Comparison of ENCODE assay signal across 36 cellular contexts in the genomic region with DNA sequence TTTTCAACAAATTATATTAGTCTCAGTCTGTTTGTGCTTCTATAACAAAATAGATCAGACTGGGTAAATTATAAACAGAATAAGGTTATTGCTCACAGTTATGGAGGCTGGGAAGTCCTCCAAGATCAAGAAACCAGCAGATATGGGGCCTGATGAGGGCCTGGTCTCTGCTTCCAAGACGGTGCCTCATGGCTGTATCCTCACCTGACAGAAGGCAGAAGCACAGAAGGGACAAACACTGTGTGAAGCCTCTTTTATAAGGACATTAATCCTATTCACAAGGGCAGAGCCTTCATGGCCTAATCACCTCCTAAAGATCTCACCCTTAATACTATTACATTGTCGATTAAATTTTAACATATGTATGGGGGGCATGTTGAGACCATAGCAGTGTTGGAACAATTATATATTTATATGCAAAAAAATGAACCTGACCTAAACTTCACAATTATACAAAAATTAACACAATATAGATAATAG. TPM values are rescaled to one million over a fixed set of nuclear protein-coding genes. Genes with fewer than 3 reads are reported as not detected.
"Had no signal": no experiment of that assay in that cellular context is flagged by ENCODE, and none has a peak within 500 bp of the region (broad histone marks: within the 10 kb centered on the region; RNA-seq: fewer than 3 reads in every experiment).

No MANE protein-coding gene starts in this region.

- H3K9me3 ChIP-seq: ascending aorta, SJSA1, SK-N-SH had no signal

- H3K4me1 Mint-ChIP-seq: activated CD4-positive, alpha-beta T cell treated with anti-CD3 and anti-CD28 coated beads, Interleukin-2, amount 10 ng/mL, durations not matched to agents 24 days and 14 days; activated naive CD4-positive, alpha-beta T cell treated with anti-CD3 and anti-CD28 coated beads, Interleukin-2, amount 50 U/mL, for 24 hours; activated naive CD8-positive, alpha-beta T cell treated with anti-CD3 and anti-CD28 coated beads, Interleukin-2, amount 10 ng/mL, durations not matched to agents 7 days and 5 days; activated T-helper 17 cell treated with anti-CD3 and anti-CD28 coated beads, Interleukin-2, amount 50 U/mL, for 72 hours had no signal

- DNase-seq: activated CD4-positive, alpha-beta T cell treated with anti-CD3 and anti-CD28 coated beads, Interleukin-2, amount 10 ng/mL, durations not matched to agents 24 days and 14 days; activated CD4-positive, alpha-beta T cell treated with anti-CD3 and anti-CD28 coated beads, Interleukin-2, amount 50 U/mL, for 4 hours; activated CD8-positive, alpha-beta T cell treated with anti-CD3 and anti-CD28 coated beads for 36 hours; activated gamma-delta T cell; activated naive CD4-positive, alpha-beta T cell treated with Interleukin-2 at 50 U/mL for 16 hours; activated naive CD8-positive, alpha-beta T cell treated with anti-CD3 and anti-CD28 coated beads, Interleukin-2, amount 10 ng/mL, durations not matched to agents 7 days and 5 days; activated T-cell treated with anti-CD3 and anti-CD28 coated beads, Interleukin-2, amount 50 U/mL, for 1 hour; activated T-cell treated with anti-CD3 and anti-CD28 coated beads, Interleukin-2, amount 50 U/mL, for 72 hours; amygdala; Karpas-422; KBM-7; NCI-H1105; NCI-H1417 treated with DMSO at 0.1 percent for 48 hours; NCI-H1930; NCI-H2081 treated with DMSO at 0.1 percent for 48 hours; NCI-H226; NCI-H446 treated with DMSO at 0.1 percent for 48 hours; NCI-H524; NCI-H69; NK-92 treated with Interleukin-12 subunit alpha and Interleukin-12 subunit beta, amount 100 ng/mL, for 24 hours; PC-3; Peyer's patch; RPMI8226; SHP77 treated with DMSO at 0.1 percent for 48 hours; SK-N-SH; T-helper 1 cell; T1000 had no signal

- ATAC-seq: activated CD8-positive, alpha-beta T cell treated with anti-CD3 and anti-CD28 coated beads for 36 hours; activated T-cell treated with anti-CD3 and anti-CD28 coated beads, Interleukin-2, amount 50 U/mL, for 72 hours; activated T-helper 17 cell treated with anti-CD3 and anti-CD28 coated beads, Interleukin-2, amount 50 U/mL, for 72 hours; PC-3 had no signal

- H3K27me3 Mint-ChIP-seq: activated naive CD4-positive, alpha-beta T cell treated with anti-CD3 and anti-CD28 coated beads, Interleukin-2, amount 50 U/mL, for 24 hours had no signal

- H3K27me3 ChIP-seq: ascending aorta, Peyer's patch had no signal

- H3K4me3 ChIP-seq: ascending aorta, cardiac muscle cell, Peyer's patch, SJSA1 had no signal

- H3K27ac ChIP-seq: ascending aorta, cardiac muscle cell, Peyer's patch, SJSA1 had no signal

- H3K9me3 Mint-ChIP-seq: activated CD4-positive, alpha-beta T cell treated with anti-CD3 and anti-CD28 coated beads, Interleukin-2, amount 10 ng/mL, durations not matched to agents 24 days and 14 days; activated CD8-positive, alpha-beta T cell treated with anti-CD3 and anti-CD28 coated beads for 36 hours; activated naive CD4-positive, alpha-beta T cell treated with anti-CD3 and anti-CD28 coated beads, Interleukin-2, amount 50 U/mL, for 24 hours; activated naive CD8-positive, alpha-beta T cell treated with anti-CD3 and anti-CD28 coated beads, Interleukin-2, amount 10 ng/mL, durations not matched to agents 7 days and 5 days; activated T-cell treated with anti-CD3 and anti-CD28 coated beads, Interleukin-2, amount 50 U/mL, for 72 hours; activated T-helper 17 cell treated with anti-CD3 and anti-CD28 coated beads, Interleukin-2, amount 50 U/mL, for 72 hours had no signal

- H3K9ac ChIP-seq: SK-N-SH had no signal

- H3K27ac Mint-ChIP-seq: activated CD4-positive, alpha-beta T cell treated with anti-CD3 and anti-CD28 coated beads, Interleukin-2, amount 10 ng/mL, durations not matched to agents 24 days and 14 days; activated CD8-positive, alpha-beta T cell treated with anti-CD3 and anti-CD28 coated beads for 36 hours; activated naive CD4-positive, alpha-beta T cell treated with anti-CD3 and anti-CD28 coated beads, Interleukin-2, amount 50 U/mL, for 24 hours; activated naive CD8-positive, alpha-beta T cell treated with anti-CD3 and anti-CD28 coated beads, Interleukin-2, amount 10 ng/mL, durations not matched to agents 7 days and 5 days; activated T-cell treated with anti-CD3 and anti-CD28 coated beads, Interleukin-2, amount 50 U/mL, for 72 hours; activated T-helper 17 cell treated with anti-CD3 and anti-CD28 coated beads, Interleukin-2, amount 50 U/mL, for 72 hours had no signal

- H3K4me1 ChIP-seq: ascending aorta, Peyer's patch, SJSA1 had no signal

- H3K4me3 Mint-ChIP-seq: activated CD4-positive, alpha-beta T cell treated with anti-CD3 and anti-CD28 coated beads, Interleukin-2, amount 10 ng/mL, durations not matched to agents 24 days and 14 days; activated CD8-positive, alpha-beta T cell treated with anti-CD3 and anti-CD28 coated beads for 36 hours; activated naive CD4-positive, alpha-beta T cell treated with anti-CD3 and anti-CD28 coated beads, Interleukin-2, amount 50 U/mL, for 24 hours; activated naive CD8-positive, alpha-beta T cell treated with anti-CD3 and anti-CD28 coated beads, Interleukin-2, amount 10 ng/mL, durations not matched to agents 7 days and 5 days; activated T-cell treated with anti-CD3 and anti-CD28 coated beads, Interleukin-2, amount 50 U/mL, for 72 hours; activated T-helper 17 cell treated with anti-CD3 and anti-CD28 coated beads, Interleukin-2, amount 50 U/mL, for 72 hours had no signal

- H3K36me3 ChIP-seq: ascending aorta, cardiac muscle cell, Peyer's patch, SJSA1 had no signal

- H3K36me3 Mint-ChIP-seq: activated naive CD4-positive, alpha-beta T cell treated with anti-CD3 and anti-CD28 coated beads, Interleukin-2, amount 50 U/mL, for 24 hours; activated naive CD8-positive, alpha-beta T cell treated with anti-CD3 and anti-CD28 coated beads, Interleukin-2, amount 10 ng/mL, durations not matched to agents 7 days and 5 days had no signal

RNA-seq across cellular contexts. Expression of a gene that starts 12.7 kb away (rescaled TPM):
- total RNA-seq: activated CD4-positive, alpha-beta T cell treated with anti-CD3 and anti-CD28 coated beads, Interleukin-2, amount 10 ng/mL, durations not matched to agents 24 days and 14 days; activated CD8-positive, alpha-beta memory T cell treated with anti-CD3 and anti-CD28 coated beads for 36 hours; activated CD8-positive, alpha-beta T cell treated with anti-CD3 and anti-CD28 coated beads for 36 hours; activated naive CD8-positive, alpha-beta T cell treated with anti-CD3 and anti-CD28 coated beads, Interleukin-2, amount 10 ng/mL, durations not matched to agents 7 days and 5 days; activated T-cell treated with anti-CD3 and anti-CD28 coated beads, Interleukin-2, amount 50 U/mL, for 72 hours; MCF 10A; PC-3; T-helper 2 cell treated with Interferon-gamma antibody and Interleukin-4, amounts not matched to agents 100 ng/mL and 5 ng/mL, for 36 hours had no signal

RNA-seq across cellular contexts. Expression of a gene that starts 23.1 kb away (rescaled TPM):
- total RNA-seq: activated CD4-positive, alpha-beta T cell treated with anti-CD3 and anti-CD28 coated beads, Interleukin-2, amount 10 ng/mL, durations not matched to agents 24 days and 14 days; activated CD8-positive, alpha-beta memory T cell treated with anti-CD3 and anti-CD28 coated beads for 36 hours; activated CD8-positive, alpha-beta T cell treated with anti-CD3 and anti-CD28 coated beads for 36 hours; activated naive CD8-positive, alpha-beta T cell treated with anti-CD3 and anti-CD28 coated beads, Interleukin-2, amount 10 ng/mL, durations not matched to agents 7 days and 5 days; activated T-cell treated with anti-CD3 and anti-CD28 coated beads, Interleukin-2, amount 50 U/mL, for 72 hours; ascending aorta; cardiac muscle cell; MCF 10A; PC-3; SJSA1 had no signal
- polyA plus RNA-seq: adipose tissue, SK-N-SH had no signal

RNA-seq across cellular contexts. Expression of a gene that starts 29.7 kb away (rescaled TPM):
- total RNA-seq: activated CD4-positive, alpha-beta T cell treated with anti-CD3 and anti-CD28 coated beads, Interleukin-2, amount 10 ng/mL, durations not matched to agents 24 days and 14 days; activated T-cell treated with anti-CD3 and anti-CD28 coated beads, Interleukin-2, amount 50 U/mL, for 72 hours; MCF 10A; PC-3; SJSA1; T-helper 2 cell treated with Interferon-gamma antibody and Interleukin-4, amounts not matched to agents 100 ng/mL and 5 ng/mL, for 36 hours had no signal
- polyA plus RNA-seq: cardiac muscle cell, SK-N-SH had no signal
